In the genomic region with DNA sequence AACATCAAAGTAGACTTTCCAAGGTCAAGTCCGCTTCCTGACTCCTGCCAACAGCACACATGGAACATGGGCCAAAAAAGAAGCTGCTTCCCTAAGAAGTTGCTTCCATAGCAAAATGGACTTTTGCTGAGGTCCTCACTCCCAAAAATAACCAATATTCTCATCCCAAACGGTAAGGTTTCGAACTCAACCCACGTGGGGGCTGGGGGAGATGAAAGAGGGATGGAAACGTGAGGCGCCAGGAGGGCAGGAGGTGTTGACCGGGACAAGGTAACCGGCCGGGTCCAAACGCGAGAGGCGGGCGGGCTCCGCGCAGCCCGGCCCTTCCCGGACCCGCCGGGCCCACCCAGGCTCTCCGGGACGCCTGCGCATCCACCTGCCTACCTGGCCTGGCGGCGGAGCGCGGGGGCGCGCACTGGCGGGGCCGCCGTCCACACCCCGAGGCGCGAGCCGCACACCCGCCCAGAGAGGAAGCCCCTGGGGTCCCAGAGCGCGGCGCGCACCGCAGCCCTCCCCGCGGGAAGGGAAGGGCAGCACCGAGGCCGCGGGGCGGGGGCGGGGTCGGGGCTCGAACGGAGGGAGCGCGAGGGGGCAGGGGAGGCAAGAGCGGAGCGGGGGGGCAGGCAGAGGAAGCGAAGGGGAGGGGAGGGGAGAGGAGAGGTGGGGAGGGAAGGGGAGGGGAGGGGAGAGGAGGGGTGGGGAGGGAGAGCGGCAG, we compare ENCODE assay signal across 8 cellular contexts. TPM values are rescaled to one million over a fixed set of nuclear protein-coding genes. Genes with fewer than 3 reads are reported as not detected.
DNase-seq lines count a peak whose midpoint lies in the region; ATAC-seq and TF ChIP-seq lines count a peak whose summit lies in the region.

No MANE protein-coding gene starts in this region.

- DNase-seq in CD4-positive, alpha-beta T cell = peak; percentile 34 to 70 (median 58)
- DNase-seq in HUDEP-2 (lab: John Stamatoyannopoulos, UW; ENCODE audit: unreplicated experiment in 76 of 76) (peak in 40 of 76 experiments; percentile 11 to 61 (median 36)), T follicular helper cell (ENCODE audit: low read depth) (peak; percentile 50), ascending aorta (ENCODE audit: low spot score in 2 of 2) (peak in 1 of 2 donors; percentile 75), iPS DF 6.9 (ENCODE audit: low read depth, low spot score) (no peak), smooth muscle cell (lab: John Stamatoyannopoulos, UW; ENCODE audit: unreplicated experiment) (no peak), OCI-M2 (lab: John Stamatoyannopoulos, UW; ENCODE audit: unreplicated experiment) (no peak)

- peak overlapping the region; percentile 93 for H3K4me2 ChIP-seq in smooth muscle cell

- no peak overlapping the region for H3K27ac ChIP-seq in CD4-positive, alpha-beta T cell (ENCODE audit: low read depth, low read length)
- H3K27ac ChIP-seq in ascending aorta = peak overlapping the region; percentile 74 to 90
- no peak overlapping the region for H3K27ac ChIP-seq in iPS DF 6.9 (ENCODE audit: low read length)
- no peak overlapping the region for H3K27ac ChIP-seq in smooth muscle cell (ENCODE audit: low read depth)

- peak overlapping the region; percentile 96 for H3K4me3 Mint-ChIP-seq in CD4-positive, alpha-beta T cell

- no peak for TF ChIP-seq CTCF in CD4-positive, alpha-beta T cell (IDR thresholded peaks at IDR 0.05)
- no peak for TF ChIP-seq CTCF in ascending aorta (IDR thresholded peaks at IDR 0.05)
- no peak for TF ChIP-seq CTCF in smooth muscle cell (IDR thresholded peaks at IDR 0.05; ENCODE audit: borderline replicate concordance, insufficient read depth, poor library complexity, severe bottlenecking)

- H2AFZ ChIP-seq in smooth muscle cell (ENCODE audit: low read depth) = peak overlapping the region; percentile 71

- peaks cover 0 to 8% of the 10 kb centered on the region in 2 donors for H3K4me1 ChIP-seq in ascending aorta
- H3K4me1 ChIP-seq in iPS DF 6.9 (ENCODE audit: control insufficient read depth, insufficient read depth, low read length) = no peaks in the 10 kb centered on the region
- H3K4me1 ChIP-seq in smooth muscle cell (ENCODE audit: low read depth) = peaks cover 9% of the 10 kb centered on the region

- peaks cover 8% of the 10 kb centered on the region for H4K20me1 ChIP-seq in smooth muscle cell (ENCODE audit: low read depth)

- H3K4me1 Mint-ChIP-seq in CD4-positive, alpha-beta T cell (ENCODE audit: low read depth) = peaks cover 58% of the 10 kb centered on the region

- intact Hi-C loops in CD4-positive, alpha-beta T cell (cut with DNase I, micrococcal nuclease) = loop anchor here (2.0 to 10.0 kb wide), 6 partner anchors 247 to 1965 kb away; a partner anchor contains a TSS
- intact Hi-C loops in ascending aorta (cut with DNase I) = loop anchor here (2.0 to 10.0 kb wide), 5 partner anchors 57 to 1973 kb away; a partner anchor contains a TSS

- no peaks in the 10 kb centered on the region for H3F3A ChIP-seq in smooth muscle cell (ENCODE audit: low read depth)

- H3K4me3 ChIP-seq in ascending aorta (peak overlapping the region; percentile 84 to 94), iPS DF 6.9 (ENCODE audit: low read length) (peak overlapping the region; percentile 85), smooth muscle cell (peak overlapping the region; percentile 69)

- no peaks in the 10 kb centered on the region for H3K27me3 Mint-ChIP-seq in CD4-positive, alpha-beta T cell

- peak; percentile 33 for ATAC-seq in CD4-positive, alpha-beta T cell (ENCODE audit: poor library complexity)
- ATAC-seq in GM19455 (IDR thresholded peaks at IDR 0.05; ENCODE audit: unreplicated experiment) = peak; percentile 21

- peak overlapping the region; percentile 93 for H3K27ac Mint-ChIP-seq in CD4-positive, alpha-beta T cell

- H3K9ac ChIP-seq in smooth muscle cell (ENCODE audit: low read depth) = peak overlapping the region; percentile 53

- POLR2A ChIA-PET in CD4-positive, alpha-beta T cell (lab: Charles Lee) = interaction anchor here (0.8 to 1.6 kb wide), 3 partner anchors 31 to 58 kb away, joined by 4 to 24 read pairs (median 6); a partner anchor contains a TSS

- H3K36me3 Mint-ChIP-seq in CD4-positive, alpha-beta T cell (ENCODE audit: low read depth) = peaks cover 16% of the 10 kb centered on the region

- H3K27me3 ChIP-seq in CD4-positive, alpha-beta T cell (ENCODE audit: control insufficient read depth, insufficient read depth, low read length) = no peaks in the 10 kb centered on the region
- no peaks in the 10 kb centered on the region for H3K27me3 ChIP-seq in ascending aorta
- H3K27me3 ChIP-seq in iPS DF 6.9 (ENCODE audit: control insufficient read depth, insufficient read depth, low read length) = no peaks in the 10 kb centered on the region
- H3K27me3 ChIP-seq in smooth muscle cell (ENCODE audit: low read depth) = no peaks in the 10 kb centered on the region

- no CpG with 5 or more reads among the region's 57 CpGs for WGBS in iPS DF 6.9 (ENCODE audit: insufficient coverage, insufficient read length)
- under 1% methylated on average over 23 of the region's 57 CpGs for WGBS in smooth muscle cell (ENCODE audit: low lambda C conversion rate)

- peaks cover 44% of the 10 kb centered on the region for H3K79me2 ChIP-seq in smooth muscle cell (ENCODE audit: low read depth)

- H3K36me3 ChIP-seq in ascending aorta = no peaks in the 10 kb centered on the region
- H3K36me3 ChIP-seq in iPS DF 6.9 (ENCODE audit: control insufficient read depth, insufficient read depth, low read length) = no peaks in the 10 kb centered on the region
- H3K36me3 ChIP-seq in smooth muscle cell (ENCODE audit: low read depth) = no peaks in the 10 kb centered on the region

- no peaks in the 10 kb centered on the region for H3K9me3 Mint-ChIP-seq in CD4-positive, alpha-beta T cell

- CTCF ChIA-PET in CD4-positive, alpha-beta T cell (lab: Charles Lee) = interaction anchor here (0.7 to 1.7 kb wide), 2 partner anchors 32 to 57 kb away, joined by 3 to 24 read pairs; a partner anchor contains a TSS

- no peaks in the 10 kb centered on the region for H3K9me3 ChIP-seq in CD4-positive, alpha-beta T cell (ENCODE audit: control insufficient read depth, low read length)
- H3K9me3 ChIP-seq in ascending aorta = no peaks in the 10 kb centered on the region
- H3K9me3 ChIP-seq in iPS DF 6.9 (ENCODE audit: control insufficient read depth, insufficient read depth, low read length) = no peaks in the 10 kb centered on the region
- H3K9me3 ChIP-seq in smooth muscle cell (replicated peaks; ENCODE audit: low read depth) = no peaks in the 10 kb centered on the region

RNA-seq across cellular contexts. Expression of a gene that starts 0.7 kb away (rescaled TPM):
- 10 to 100 TPM; 61.6 to 61.9 TPM for total RNA-seq in CD4-positive, alpha-beta T cell
- total RNA-seq in ascending aorta = 14.8 TPM
- 30.3 and 36.6 TPM in 2 replicates for total RNA-seq in smooth muscle cell
- polyA plus RNA-seq in smooth muscle cell = 9.7 and 13.0 TPM in 2 replicates

RNA-seq across cellular contexts. Expression of a gene that starts 57.3 kb away (rescaled TPM):
- 10 to 100 TPM; 25.5 to 27.6 TPM for total RNA-seq in CD4-positive, alpha-beta T cell
- 16.1 TPM for total RNA-seq in ascending aorta
- 7.5 and 11.4 TPM in 2 replicates for total RNA-seq in smooth muscle cell
- 9.5 and 9.7 TPM in 2 replicates for polyA plus RNA-seq in smooth muscle cell

Comparison
In these comparisons a context has a peak if more than half of its experiments do, and no peak if none do; other contexts are left out.
1. DNase-seq: peak in CD4-positive, alpha-beta T cell (10 of 10), HUDEP-2 (40 of 76) and T follicular helper cell (single experiment); none in iPS DF 6.9 (single experiment), smooth muscle cell (single experiment) and OCI-M2 (single experiment).
2. H3K27ac ChIP-seq: peak in ascending aorta (2 of 2); none in CD4-positive, alpha-beta T cell (single experiment), iPS DF 6.9 (single experiment) and smooth muscle cell (single experiment).
3. Peak in every context shown above with its lines, with median percentiles within 50 percentile points of each other: H3K4me3 ChIP-seq.